29 cellular contexts compared by ENCODE assay signal in genomic region chr1:78677788-78678187, GRCh38. TPM values are rescaled to one million over a fixed set of nuclear protein-coding genes. Genes with fewer than 3 reads are reported as not detected.
"Had no signal": no experiment of that assay in that cellular context is flagged by ENCODE, and none has a peak within 500 bp of the region (broad histone marks: within the 10 kb centered on the region; RNA-seq: fewer than 3 reads in every experiment).

No MANE protein-coding gene starts in this region.

- H3K36me3 ChIP-seq: colonic mucosa, lower lobe of right lung, pancreas, right atrium auricular region, upper lobe of left lung had no signal

- H3K9me3 Mint-ChIP-seq: activated naive CD4-positive, alpha-beta T cell treated with anti-CD3 and anti-CD28 coated beads, Interleukin-2, amount 50 U/mL, for 72 hours; activated T-cell treated with anti-CD3 and anti-CD28 coated beads, Interleukin-2, amount 50 U/mL, for 72 hours; effector memory CD8-positive, alpha-beta T cell; immature natural killer cell; WTC11 had no signal

- H3K4me3 Mint-ChIP-seq: activated CD4-positive, alpha-beta T cell treated with anti-CD3 and anti-CD28 coated beads for 36 hours; effector memory CD8-positive, alpha-beta T cell; immature natural killer cell; WTC11 had no signal

- H3K36me3 Mint-ChIP-seq: activated naive CD4-positive, alpha-beta T cell treated with anti-CD3 and anti-CD28 coated beads, Interleukin-2, amount 50 U/mL, for 72 hours; immature natural killer cell; naive B cell; WTC11 had no signal

- H3K9me3 ChIP-seq: colonic mucosa, lower lobe of right lung, pancreas, psoas muscle, right atrium auricular region, SK-N-SH, upper lobe of left lung had no signal

- H3K27me3 Mint-ChIP-seq: naive B cell had no signal

- H3K4me2 ChIP-seq: hepatocyte, SK-N-SH had no signal

- H3K9ac ChIP-seq: SK-N-SH had no signal

- DNase-seq: activated CD8-positive, alpha-beta memory T cell treated with anti-CD3 and anti-CD28 coated beads for 24 hours; activated gamma-delta T cell; amniotic stem cell; colonic mucosa; dorsolateral prefrontal cortex; effector memory CD8-positive, alpha-beta T cell; glutamatergic neuron; immature natural killer cell; lower lobe of right lung; naive B cell; pancreas; psoas muscle; SK-N-SH; stimulated activated CD4-positive, alpha-beta T cell treated with anti-CD3 and anti-CD28 coated beads, Interleukin-12 subunit alpha, Interleukin-12 subunit beta, amount 100 ng/mL, for 4 hours; stimulated activated CD4-positive, alpha-beta T cell treated with anti-CD3 and anti-CD28 coated beads, Interleukin-4, amount 100 ng/mL, for 4 hours; stimulated activated naive CD8-positive, alpha-beta T cell treated with anti-CD3 and anti-CD28 coated beads, Interleukin-15, Interleukin-2, amounts not matched to agents 100 U/mL and 50 U/mL, for 24 hours; T-helper 9 cell; upper lobe of left lung had no signal

- ATAC-seq: effector memory CD8-positive, alpha-beta T cell; esophagus mucosa; left lobe of liver; lower lobe of right lung; psoas muscle; WTC11 had no signal

- H3K4me1 Mint-ChIP-seq: WTC11 had no signal

- H3K27ac ChIP-seq: colonic mucosa, dorsolateral prefrontal cortex, hepatocyte, lower lobe of right lung, pancreas, psoas muscle, right atrium auricular region, upper lobe of left lung had no signal

- H3K79me2 ChIP-seq: hepatocyte had no signal

- FAIRE-seq: bronchial epithelial cell, endothelial cell of umbilical vein, frontal cortex, pancreas had no signal

- H3K27ac Mint-ChIP-seq: activated CD4-positive, alpha-beta T cell treated with anti-CD3 and anti-CD28 coated beads for 36 hours; activated T-cell treated with anti-CD3 and anti-CD28 coated beads, Interleukin-2, amount 50 U/mL, for 72 hours; effector memory CD8-positive, alpha-beta T cell; immature natural killer cell; naive B cell; WTC11 had no signal

- H3K27me3 ChIP-seq: colonic mucosa, dorsolateral prefrontal cortex, pancreas, right atrium auricular region, upper lobe of left lung had no signal

- H3K4me1 ChIP-seq: colonic mucosa, lower lobe of right lung, pancreas, psoas muscle, right atrium auricular region, upper lobe of left lung had no signal

- H2AFZ ChIP-seq: hepatocyte had no signal

- H3K4me3 ChIP-seq: colonic mucosa, dorsolateral prefrontal cortex, hepatocyte, lower lobe of right lung, pancreas, psoas muscle, right atrium auricular region, upper lobe of left lung had no signal

RNA-seq across cellular contexts. Expression of gene IFI44L, which starts 57.5 kb away (rescaled TPM):
- total RNA-seq: bronchial epithelial cell had no signal
